ENCODE assay signal across 10 cellular contexts in genomic region chr3:126959921-126960603, GRCh38. TPM values are rescaled to one million over a fixed set of nuclear protein-coding genes. Genes with fewer than 3 reads are reported as not detected.
DNase-seq lines count a peak whose midpoint lies in the region; ATAC-seq and TF ChIP-seq lines count a peak whose summit lies in the region.
"Had no signal": no experiment of that assay in that cellular context is flagged by ENCODE, and none has a peak within 500 bp of the region (broad histone marks: within the 10 kb centered on the region; RNA-seq: fewer than 3 reads in every experiment).

No MANE protein-coding gene starts in this region.

- DNase-seq in natural killer cell treated with Interleukin-12 subunit alpha and Interleukin-12 subunit beta and Interleukin-15 and Interleukin-18, amount 100 ng/mL, for 72 hours (ENCODE audit: low spot score): peak; percentile 16
- DNase-seq in natural killer cell (no peak), amniotic stem cell (lab: John Stamatoyannopoulos, UW) (peak; percentile 51), vagina (ENCODE audit: extremely low spot score in 2 of 2) (no peak), NCI-H510A treated with DMSO at 0.1 percent for 48 hours (lab: John Stamatoyannopoulos, UW) (no peak), HAP-1 (ENCODE audit: low spot score in 2 of 2) (no peak), SJCRH30 (no peak)

- ATAC-seq in natural killer cell treated with Interleukin-12 subunit alpha and Interleukin-12 subunit beta and Interleukin-15 and Interleukin-18, amount 100 ng/mL, for 72 hours: no peak
- ATAC-seq in natural killer cell: no peak

- in situ Hi-C loops in HAP-1 (cut with MboI; ENCODE audit: low sequenced_read_pairs): no loop called here

- H3K27me3 Mint-ChIP-seq in natural killer cell treated with Interleukin-12 subunit alpha and Interleukin-12 subunit beta and Interleukin-15 and Interleukin-18, amount 100 ng/mL, for 72 hours: no peaks in the 10 kb centered on the region
- H3K27me3 Mint-ChIP-seq in natural killer cell (ENCODE audit: low read depth in 2 of 2): no peaks in the 10 kb centered on the region
- H3K27me3 Mint-ChIP-seq: central memory CD8-positive, alpha-beta T cell had no signal

- H3K27me3 ChIP-seq in iPS-20b (ENCODE audit: insufficient read depth, low read length): no peaks in the 10 kb centered on the region
- no peaks in the 10 kb centered on the region for H3K27me3 ChIP-seq in vagina
- no peaks in the 10 kb centered on the region for H3K27me3 ChIP-seq in HAP-1 (ENCODE audit: low read depth)
- no peaks in the 10 kb centered on the region for H3K27me3 ChIP-seq in SJCRH30

- H3K4me3 Mint-ChIP-seq in natural killer cell treated with Interleukin-12 subunit alpha and Interleukin-12 subunit beta and Interleukin-15 and Interleukin-18, amount 100 ng/mL, for 72 hours: no peak overlapping the region
- no peak overlapping the region for H3K4me3 Mint-ChIP-seq in natural killer cell
- H3K4me3 Mint-ChIP-seq: central memory CD8-positive, alpha-beta T cell had no signal

- H3K27ac ChIP-seq in iPS-20b (ENCODE audit: low read length) (no peak overlapping the region), vagina (peak overlapping the region; percentile 68), SJCRH30 (no peak overlapping the region)
- H3K27ac ChIP-seq: parathyroid adenoma had no signal

- peak overlapping the region; percentile 16 for H3K9ac ChIP-seq in iPS-20b (ENCODE audit: low read depth, low read length)
- H3K9ac ChIP-seq: parathyroid adenoma had no signal

- no peak for TF ChIP-seq POLR2A in vagina (IDR thresholded peaks at IDR 0.05)

- TF ChIP-seq CTCF in natural killer cell (IDR thresholded peaks at IDR 0.05) (no peak), vagina (IDR thresholded peaks at IDR 0.05) (no peak)

- H3K36me3 Mint-ChIP-seq in natural killer cell treated with Interleukin-12 subunit alpha and Interleukin-12 subunit beta and Interleukin-15 and Interleukin-18, amount 100 ng/mL, for 72 hours: no peaks in the 10 kb centered on the region
- H3K36me3 Mint-ChIP-seq in natural killer cell: no peaks in the 10 kb centered on the region

- no peaks in the 10 kb centered on the region for H3K9me3 Mint-ChIP-seq in natural killer cell treated with Interleukin-12 subunit alpha and Interleukin-12 subunit beta and Interleukin-15 and Interleukin-18, amount 100 ng/mL, for 72 hours
- no peaks in the 10 kb centered on the region for H3K9me3 Mint-ChIP-seq in natural killer cell
- H3K9me3 Mint-ChIP-seq: central memory CD8-positive, alpha-beta T cell had no signal

- H3K4me1 ChIP-seq in iPS-20b (ENCODE audit: insufficient read depth, low read length) (peaks cover 9% of the 10 kb centered on the region), vagina (peaks cover 50% of the 10 kb centered on the region), HAP-1 (no peaks in the 10 kb centered on the region), SJCRH30 (no peaks in the 10 kb centered on the region)

- no peaks in the 10 kb centered on the region for H3K4me1 Mint-ChIP-seq in natural killer cell treated with Interleukin-12 subunit alpha and Interleukin-12 subunit beta and Interleukin-15 and Interleukin-18, amount 100 ng/mL, for 72 hours (ENCODE audit: low read depth in 2 of 2)
- H3K4me1 Mint-ChIP-seq in natural killer cell: no peaks in the 10 kb centered on the region
- H3K4me1 Mint-ChIP-seq: central memory CD8-positive, alpha-beta T cell had no signal

- intact Hi-C loops in natural killer cell (cut with micrococcal nuclease) (no loop called here), vagina (cut with DNase I) (no loop called here)

- H3K36me3 ChIP-seq in iPS-20b (ENCODE audit: insufficient read depth, low read depth, low read length) (no peaks in the 10 kb centered on the region), vagina (no peaks in the 10 kb centered on the region), HAP-1 (replicated peaks) (no peaks in the 10 kb centered on the region), SJCRH30 (no peaks in the 10 kb centered on the region)

- H3K27ac Mint-ChIP-seq in natural killer cell treated with Interleukin-12 subunit alpha and Interleukin-12 subunit beta and Interleukin-15 and Interleukin-18, amount 100 ng/mL, for 72 hours: no peak overlapping the region
- H3K27ac Mint-ChIP-seq in natural killer cell: no peak overlapping the region

- H3K9me3 ChIP-seq in iPS-20b (ENCODE audit: insufficient read depth, low read depth, low read length) (no peaks in the 10 kb centered on the region), vagina (no peaks in the 10 kb centered on the region), HAP-1 (no peaks in the 10 kb centered on the region), SJCRH30 (replicated peaks) (no peaks in the 10 kb centered on the region)

- no peak overlapping the region for H3K4me3 ChIP-seq in iPS-20b (ENCODE audit: low read length)
- no peak overlapping the region for H3K4me3 ChIP-seq in vagina
- no peak overlapping the region for H3K4me3 ChIP-seq in HAP-1
- H3K4me3 ChIP-seq in SJCRH30: no peak overlapping the region

RNA-seq across cellular contexts. Expression of gene PLXNA1, which starts 22.9 kb away (rescaled TPM):
- 1 to 10 TPM; 3.4 to 7.9 TPM for total RNA-seq in natural killer cell treated with Interleukin-12 subunit alpha and Interleukin-12 subunit beta and Interleukin-15 and Interleukin-18, amount 100 ng/mL, for 72 hours
- total RNA-seq in natural killer cell: 1 to 10 TPM; 2.5 to 4.3 (median 2.8) TPM
- 31.4 TPM for total RNA-seq in vagina
- total RNA-seq in SJCRH30 (2014; rRNA removed; shearing (Covaris generic)): 47.2 and 51.6 TPM in 2 replicates

Comparison
In these comparisons a context has a peak if more than half of its experiments do, and no peak if none do; other contexts are left out.
1. DNase-seq: peak in natural killer cell treated with Interleukin-12 subunit alpha and Interleukin-12 subunit beta and Interleukin-15 and Interleukin-18, amount 100 ng/mL, for 72 hours (single experiment) and amniotic stem cell (single experiment); none in natural killer cell (single experiment), vagina (0 of 2), NCI-H510A treated with DMSO at 0.1 percent for 48 hours (single experiment), HAP-1 (0 of 2) and SJCRH30 (0 of 2).